ENCODE assay signal across 1 cellular context in genomic region chr6:8181162-8181909, GRCh38.
TF ChIP-seq lines count a peak whose summit lies in the region.

No MANE protein-coding gene starts in this region.

TF ChIP-seq in HEK293, 187 proteins besides CTCF, POLR2A, EP300 and RAD21 (continued from another document):
- TF ChIP-seq KLF17 (tag by site-specific recombination; IDR thresholded peaks at IDR 0.05) (peak; percentile 47; the same call in 1 of the 2 replicates), ZNF366 (tag by site-specific recombination; conservative IDR thresholded peaks at IDR 0.05) (peak; percentile 78), ZNF146 (tag by site-specific recombination; IDR thresholded peaks at IDR 0.05) (no peak)
